Comparison of ENCODE assay signal across 36 cellular contexts in the genomic region with DNA sequence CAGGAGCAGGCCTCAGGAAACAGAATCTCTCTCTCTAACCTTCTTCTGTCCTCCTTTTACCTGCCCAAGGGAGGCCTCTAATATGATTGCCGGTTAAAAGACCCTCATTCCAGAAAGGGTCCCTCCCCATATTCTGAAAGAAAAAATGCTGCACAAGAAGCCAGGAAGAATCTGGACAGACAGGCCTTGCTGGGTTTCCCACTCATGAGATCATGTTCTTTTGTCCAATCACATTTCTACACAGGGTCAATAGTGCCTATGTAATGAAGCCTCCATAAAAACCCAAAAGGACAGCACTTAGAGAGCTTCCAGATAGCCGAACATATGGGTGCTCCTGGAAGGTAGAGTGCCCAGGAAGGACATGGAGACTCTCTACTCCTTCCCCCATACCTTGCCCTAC.
"Had no signal": no experiment of that assay in that cellular context is flagged by ENCODE, and none has a peak within 500 bp of the region (broad histone marks: within the 10 kb centered on the region; RNA-seq: fewer than 3 reads in every experiment).

No MANE protein-coding gene starts in this region.

- H3K4me2 ChIP-seq: SK-N-SH had no signal

- H3K36me3 ChIP-seq: brain microvascular endothelial cell, cardiac muscle cell had no signal

- H3K9me3 Mint-ChIP-seq: activated B cell treated with CpG ODN at 0.5 μM for 24 hours; activated CD4-positive, alpha-beta memory T cell treated with anti-CD3 and anti-CD28 coated beads, Interleukin-2, amount 10 ng/mL, durations not matched to agents 7 days and 5 days; activated naive CD4-positive, alpha-beta T cell treated with anti-CD3 and anti-CD28 coated beads, Interleukin-2, amount 10 ng/mL, durations not matched to agents 7 days and 5 days; activated naive CD8-positive, alpha-beta T cell treated with anti-CD3 and anti-CD28 coated beads, Interleukin-2, amount 50 U/mL, for 24 hours; central memory CD8-positive, alpha-beta T cell; T-cell had no signal

- H3K4me1 ChIP-seq: SJSA1 had no signal

- ATAC-seq: activated CD8-positive, alpha-beta memory T cell treated with anti-CD3 and anti-CD28 coated beads, Interleukin-2, amount 10 ng/mL, durations not matched to agents 7 days and 5 days; activated naive CD8-positive, alpha-beta T cell treated with anti-CD3 and anti-CD28 coated beads, Interleukin-2, amount 50 U/mL, for 24 hours; T-cell; T-helper 17 cell had no signal

- H3K27me3 ChIP-seq: brain microvascular endothelial cell, cardiac muscle cell, SJSA1 had no signal

- H3K4me3 ChIP-seq: cardiac muscle cell, SJSA1 had no signal

- H3K36me3 Mint-ChIP-seq: activated CD8-positive, alpha-beta memory T cell treated with anti-CD3 and anti-CD28 coated beads, Interleukin-2, amount 10 ng/mL, durations not matched to agents 7 days and 5 days had no signal

- H3K4me1 Mint-ChIP-seq: activated B cell treated with CpG ODN at 0.5 μM for 24 hours; activated CD4-positive, alpha-beta memory T cell treated with anti-CD3 and anti-CD28 coated beads, Interleukin-2, amount 10 ng/mL, durations not matched to agents 7 days and 5 days; activated CD8-positive, alpha-beta memory T cell treated with anti-CD3 and anti-CD28 coated beads, Interleukin-2, amount 10 ng/mL, durations not matched to agents 7 days and 5 days; activated naive CD4-positive, alpha-beta T cell treated with anti-CD3 and anti-CD28 coated beads, Interleukin-2, amount 10 ng/mL, durations not matched to agents 7 days and 5 days; activated naive CD8-positive, alpha-beta T cell treated with anti-CD3 and anti-CD28 coated beads, Interleukin-2, amount 50 U/mL, for 24 hours had no signal

- H3K27me3 Mint-ChIP-seq: activated B cell treated with CpG ODN at 0.5 μM for 24 hours; activated CD4-positive, alpha-beta memory T cell treated with anti-CD3 and anti-CD28 coated beads, Interleukin-2, amount 10 ng/mL, durations not matched to agents 7 days and 5 days; activated CD8-positive, alpha-beta memory T cell treated with anti-CD3 and anti-CD28 coated beads, Interleukin-2, amount 10 ng/mL, durations not matched to agents 7 days and 5 days; activated naive CD4-positive, alpha-beta T cell treated with anti-CD3 and anti-CD28 coated beads, Interleukin-2, amount 10 ng/mL, durations not matched to agents 7 days and 5 days; activated naive CD8-positive, alpha-beta T cell; activated naive CD8-positive, alpha-beta T cell treated with anti-CD3 and anti-CD28 coated beads, Interleukin-2, amount 50 U/mL, for 24 hours; central memory CD8-positive, alpha-beta T cell; T-cell; T-helper 17 cell had no signal

- H3K4me3 Mint-ChIP-seq: activated B cell treated with CpG ODN at 0.5 μM for 24 hours; activated CD4-positive, alpha-beta memory T cell treated with anti-CD3 and anti-CD28 coated beads, Interleukin-2, amount 10 ng/mL, durations not matched to agents 7 days and 5 days; activated CD8-positive, alpha-beta memory T cell treated with anti-CD3 and anti-CD28 coated beads, Interleukin-2, amount 10 ng/mL, durations not matched to agents 7 days and 5 days; activated naive CD4-positive, alpha-beta T cell treated with anti-CD3 and anti-CD28 coated beads, Interleukin-2, amount 10 ng/mL, durations not matched to agents 7 days and 5 days; activated naive CD8-positive, alpha-beta T cell; activated naive CD8-positive, alpha-beta T cell treated with anti-CD3 and anti-CD28 coated beads, Interleukin-2, amount 50 U/mL, for 24 hours; central memory CD8-positive, alpha-beta T cell; T-cell; T-helper 17 cell had no signal

- H3K27ac ChIP-seq: brain microvascular endothelial cell, cardiac muscle cell, SJSA1, VCaP had no signal

- H3K9ac ChIP-seq: SK-N-SH had no signal

- H3K9me3 ChIP-seq: SJSA1, SK-N-SH had no signal

- H3K27ac Mint-ChIP-seq: activated B cell treated with CpG ODN at 0.5 μM for 24 hours; activated CD4-positive, alpha-beta memory T cell treated with anti-CD3 and anti-CD28 coated beads, Interleukin-2, amount 10 ng/mL, durations not matched to agents 7 days and 5 days; activated CD8-positive, alpha-beta memory T cell treated with anti-CD3 and anti-CD28 coated beads, Interleukin-2, amount 10 ng/mL, durations not matched to agents 7 days and 5 days; activated naive CD4-positive, alpha-beta T cell treated with anti-CD3 and anti-CD28 coated beads, Interleukin-2, amount 10 ng/mL, durations not matched to agents 7 days and 5 days; activated naive CD8-positive, alpha-beta T cell; activated naive CD8-positive, alpha-beta T cell treated with anti-CD3 and anti-CD28 coated beads, Interleukin-2, amount 50 U/mL, for 24 hours; T-cell; T-helper 17 cell had no signal

- DNase-seq: activated B cell treated with CpG ODN at 0.5 μM for 24 hours; activated CD4-positive, alpha-beta memory T cell treated with anti-CD3 and anti-CD28 coated beads, Interleukin-2, amount 10 ng/mL, durations not matched to agents 7 days and 5 days; activated CD4-positive, alpha-beta T cell treated with anti-CD3 and anti-CD28 coated beads for 48 hours; activated CD4-positive, CD25-positive, alpha-beta regulatory T cell treated with anti-CD3 and anti-CD28 coated beads, Interleukin-2, amount 50 U/mL, for 72 hours; activated CD8-positive, alpha-beta memory T cell treated with anti-CD3 and anti-CD28 coated beads for 24 hours; activated CD8-positive, alpha-beta memory T cell treated with anti-CD3 and anti-CD28 coated beads, Interleukin-2, amount 10 ng/mL, durations not matched to agents 7 days and 5 days; activated CD8-positive, alpha-beta memory T cell treated with anti-CD3 and anti-CD28 coated beads, Interleukin-2, amount 50 U/mL, for 48 hours; activated effector memory CD4-positive, alpha-beta T cell treated with Interleukin-2 at 50 U/mL for 16 hours; activated naive CD4-positive, alpha-beta T cell treated with anti-CD3 and anti-CD28 coated beads, Interleukin-2, amount 10 ng/mL, durations not matched to agents 7 days and 5 days; activated naive CD8-positive, alpha-beta T cell treated with anti-CD3 and anti-CD28 coated beads, Interleukin-2, amount 50 U/mL, for 24 hours; activated T-cell treated with anti-CD3 and anti-CD28 coated beads, Interleukin-2, amount 50 U/mL, for 48 hours; aorta; brain microvascular endothelial cell; Karpas-422; KBM-7; NCI-H1048; NCI-H1105 treated with DMSO at 0.1 percent for 48 hours; NCI-H1436; NCI-H1694; NCI-H1930; NCI-H2081 treated with DMSO at 0.1 percent for 48 hours; NCI-H226; NCI-H446 treated with DMSO at 0.1 percent for 48 hours; NCI-H524; NCI-H69; NCI-H82; Right ventricle myocardium superior; SK-N-SH; T-cell; T-helper 17 cell; T-helper 9 cell had no signal
